In the genomic region with DNA sequence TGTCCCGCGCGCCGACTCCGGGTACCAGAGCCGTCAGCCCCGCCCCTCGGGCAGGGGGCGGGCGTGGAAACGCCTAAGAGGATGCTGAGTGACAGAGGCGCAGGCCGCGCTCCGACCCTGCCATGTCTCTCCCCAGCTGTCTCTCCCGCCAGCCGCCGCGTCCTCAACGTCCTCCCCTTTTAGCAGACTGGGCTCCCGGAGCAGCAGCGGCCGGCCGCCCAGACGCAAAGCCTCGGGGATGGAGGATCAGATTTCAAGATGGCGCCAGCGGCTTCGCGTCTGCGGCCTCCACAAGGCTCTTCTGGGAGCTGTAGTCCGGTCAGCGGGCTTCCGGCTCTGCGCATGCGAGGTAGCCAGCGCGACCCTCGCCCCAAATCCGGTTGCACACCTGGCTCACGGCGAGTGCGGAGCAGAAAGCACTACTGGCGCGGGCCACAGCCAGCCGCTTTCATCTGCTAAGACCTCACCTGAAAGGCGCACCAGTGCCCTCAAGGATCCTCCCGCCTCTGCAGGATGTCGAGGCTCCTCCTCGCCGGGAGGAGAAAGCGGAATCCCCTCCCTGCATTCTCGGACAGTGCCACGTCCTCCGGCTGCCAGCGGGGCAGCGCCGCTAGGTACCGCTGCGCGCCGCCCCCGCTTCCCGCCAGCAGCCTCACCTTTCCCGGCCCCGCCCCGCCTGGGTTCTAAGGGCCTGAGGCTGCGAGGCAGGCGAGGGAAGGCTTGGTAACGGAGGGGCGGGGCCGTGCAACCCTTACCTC, we compare ENCODE assay signal across 8 cellular contexts.
DNase-seq lines count a peak whose midpoint lies in the region; ATAC-seq and TF ChIP-seq lines count a peak whose summit lies in the region.
"Not testable (repeated sequence)": the region's sequence is repeated elsewhere in the genome, so short reads cannot be mapped to it uniquely, and the experiment has no call there.

No MANE protein-coding gene starts in this region.

- under 1% methylated on average over 25 of the region's 72 CpGs for WGBS in smooth muscle cell (ENCODE audit: low lambda C conversion rate)

- H3K4me3 ChIP-seq in AG04450 (ENCODE audit: low read depth, low read length) (peak overlapping the region; percentile 66), choroid plexus epithelial cell (ENCODE audit: low read depth, low read length) (peak overlapping the region; percentile 65), smooth muscle cell (peak overlapping the region; percentile 40)

- H2AFZ ChIP-seq in smooth muscle cell (ENCODE audit: low read depth) = not testable (repeated sequence)

- not testable (repeated sequence) for H3K4me1 ChIP-seq in smooth muscle cell (ENCODE audit: low read depth)

- not testable (repeated sequence) for H3K9me3 ChIP-seq in AG04450 (ENCODE audit: control insufficient read depth, insufficient read depth, low read length); smooth muscle cell (replicated peaks; ENCODE audit: low read depth)

- H3F3A ChIP-seq in smooth muscle cell (ENCODE audit: low read depth) = not testable (repeated sequence)

- peak overlapping the region; percentile 31 for H3K27ac ChIP-seq in AG04450 (ENCODE audit: low read depth, low read length)
- H3K27ac ChIP-seq in smooth muscle cell (ENCODE audit: low read depth) = not testable (repeated sequence)

- not testable (repeated sequence) for H3K9ac ChIP-seq in smooth muscle cell (ENCODE audit: low read depth)

- H3K4me2 ChIP-seq in smooth muscle cell = not testable (repeated sequence)

- peak; percentile 89 for ATAC-seq in GM19372 (IDR thresholded peaks at IDR 0.05; ENCODE audit: low read depth, unreplicated experiment)
- peak; percentile 86 for ATAC-seq in HG03196 (IDR thresholded peaks at IDR 0.05; ENCODE audit: unreplicated experiment)

- DNase-seq in AG04450 (ENCODE audit: low read depth, low spot score) (peak; percentile 33), NCI-H460 (ENCODE audit: extremely low read depth, low read depth) (peak; percentile 36), choroid plexus epithelial cell (ENCODE audit: low read depth) (peak; percentile 67), kidney glomerular epithelial cell (lab: John Stamatoyannopoulos, UW) (peak; percentile 16), smooth muscle cell (lab: John Stamatoyannopoulos, UW; ENCODE audit: unreplicated experiment) (peak; percentile 30)
- peak; percentile 58 for DNase-seq in activated CD4-positive, alpha-beta T cell treated with anti-CD3 and anti-CD28 coated beads, Interleukin-2, amount 50 U/mL, for 1 hour

- CTCF ChIA-PET in AG04450 (lab: Charles Lee) = not testable (repeated sequence)

- not testable (repeated sequence) for H4K20me1 ChIP-seq in smooth muscle cell (ENCODE audit: low read depth)

- H3K27me3 ChIP-seq in AG04450 (ENCODE audit: control insufficient read depth, insufficient read depth, low read length); smooth muscle cell (ENCODE audit: low read depth): not testable (repeated sequence)

- H3K79me2 ChIP-seq in smooth muscle cell (ENCODE audit: low read depth) = peaks cover 17% of the 10 kb centered on the region

- not testable (repeated sequence) for H3K36me3 ChIP-seq in smooth muscle cell (ENCODE audit: low read depth)

- POLR2A ChIA-PET in AG04450 (lab: Yijun Ruan, JAX) = not testable (repeated sequence)

- not testable (repeated sequence) for TF ChIP-seq CTCF in AG04450 (IDR thresholded peaks at IDR 0.05; ENCODE audit: low read depth, low read length); choroid plexus epithelial cell (conservative IDR thresholded peaks at IDR 0.05; ENCODE audit: low read depth, low read length); smooth muscle cell (IDR thresholded peaks at IDR 0.05; ENCODE audit: borderline replicate concordance, insufficient read depth, poor library complexity, severe bottlenecking)

Comparison
In these comparisons a context has a peak if more than half of its experiments do, and no peak if none do; other contexts are left out.
1. DNase-seq: peak in every context shown above with its lines; median percentile 67 in choroid plexus epithelial cell; 58 in activated CD4-positive, alpha-beta T cell treated with anti-CD3 and anti-CD28 coated beads, Interleukin-2, amount 50 U/mL, for 1 hour; 36 in NCI-H460; 33 in AG04450; 30 in smooth muscle cell; 16 in kidney glomerular epithelial cell.